In the genomic region with DNA sequence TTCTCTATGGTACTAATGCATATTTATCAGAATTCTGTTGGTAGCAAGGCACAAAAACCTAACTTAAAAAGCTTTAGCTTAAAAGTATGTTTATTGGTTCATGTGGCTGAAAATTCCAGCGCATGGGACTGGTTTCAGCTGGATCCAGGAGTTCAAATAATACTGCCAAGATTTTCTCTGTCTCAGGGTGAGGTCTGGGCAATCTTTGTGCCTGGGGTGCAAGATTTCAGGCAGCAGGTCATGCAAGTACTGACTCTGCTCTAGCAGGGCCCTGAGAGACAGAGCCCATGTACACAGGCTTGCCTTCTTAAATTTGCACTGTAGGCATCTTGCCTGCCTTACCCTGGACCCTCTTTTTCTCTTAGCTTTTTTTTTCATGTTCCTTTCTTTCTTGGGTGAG, we compare ENCODE assay signal across 17 cellular contexts.
DNase-seq lines count a peak whose midpoint lies in the region; ATAC-seq and TF ChIP-seq lines count a peak whose summit lies in the region.
"Had no signal": no experiment of that assay in that cellular context is flagged by ENCODE, and none has a peak within 500 bp of the region (broad histone marks: within the 10 kb centered on the region; RNA-seq: fewer than 3 reads in every experiment).

No MANE protein-coding gene starts in this region.

- no peak overlapping the region for H3K27ac Mint-ChIP-seq in osteocyte (ENCODE audit: unreplicated experiment)
- H3K27ac Mint-ChIP-seq: CD4-positive, alpha-beta T cell; GM23338 had no signal

- peaks cover 40% of the 10 kb centered on the region for H3K4me1 Mint-ChIP-seq in osteocyte (ENCODE audit: unreplicated experiment)
- H3K4me1 Mint-ChIP-seq: GM23338 had no signal

- no peaks in the 10 kb centered on the region for H3K79me2 ChIP-seq in osteoblast (ENCODE audit: insufficient read depth, low read length)

- H3K9me3 Mint-ChIP-seq in osteocyte (ENCODE audit: unreplicated experiment) = peaks cover 6% of the 10 kb centered on the region

- 86 to 88% methylated on average over 1 of the region's 1 CpG for WGBS in sigmoid colon, 2 donors
- WGBS in right cardiac atrium = 89% methylated on average over 1 of the region's 1 CpG

- peaks cover 17% of the 10 kb centered on the region for H3K4me1 ChIP-seq in osteoblast (ENCODE audit: insufficient read depth, low read length)
- H3K4me1 ChIP-seq in sigmoid colon = peaks cover 0 to 33% (median 22%) of the 10 kb centered on the region in 4 donors
- H3K4me1 ChIP-seq in vagina = peaks cover 9% of the 10 kb centered on the region
- H3K4me1 ChIP-seq in right cardiac atrium (ENCODE audit: control insufficient read depth, insufficient read depth, low read length) = peaks cover 3% of the 10 kb centered on the region
- H3K4me1 ChIP-seq: A549, Caco-2 had no signal

- intact Hi-C loops in sigmoid colon (cut with DNase I) (no loop called here), vagina (cut with DNase I) (no loop called here), right cardiac atrium (cut with DNase I) (loop anchor here in 1 of 4 donors (10.0 kb wide), 1 partner anchor 63 kb away; no protein-coding TSS in a partner anchor)

- peak; percentile 61 for DNase-seq in fibroblast of the aortic adventitia (ENCODE audit: low read depth)
- no peak for DNase-seq in osteoblast (ENCODE audit: insufficient read length, low spot score, missing footprints)
- no peak for DNase-seq in sigmoid colon
- DNase-seq in vagina (ENCODE audit: extremely low spot score in 2 of 2) = no peak
- no peak for DNase-seq in osteocyte (ENCODE audit: extremely low spot score, unreplicated experiment)
- DNase-seq in EL = no peak
- DNase-seq in right cardiac atrium = no peak
- DNase-seq: AML-193; Caco-2; CD4-positive, alpha-beta T cell; GDM1; HCEC 1CT had no signal

- H3K4me3 ChIP-seq in fibroblast of the aortic adventitia (ENCODE audit: low read depth, low read length) (no peak overlapping the region), osteoblast (ENCODE audit: insufficient read depth, low read length) (no peak overlapping the region), sigmoid colon (no peak overlapping the region), vagina (no peak overlapping the region), right cardiac atrium (ENCODE audit: low read length) (no peak overlapping the region)
- H3K4me3 ChIP-seq: A549, GM23338 had no signal

- H2AFZ ChIP-seq in osteoblast (ENCODE audit: low read length) = peak overlapping the region; percentile 64
- H2AFZ ChIP-seq: GM23338 had no signal

- H4K20me1 ChIP-seq in osteoblast (ENCODE audit: insufficient read depth, low read length) = no peaks in the 10 kb centered on the region

- peaks cover 1% of the 10 kb centered on the region for H3K36me3 Mint-ChIP-seq in osteocyte (ENCODE audit: unreplicated experiment)

- no peaks in the 10 kb centered on the region for H3K36me3 ChIP-seq in osteoblast (ENCODE audit: insufficient read depth, low read length)
- H3K36me3 ChIP-seq in sigmoid colon = no peaks in the 10 kb centered on the region
- H3K36me3 ChIP-seq in vagina = no peaks in the 10 kb centered on the region

- no peaks in the 10 kb centered on the region for H3K27me3 Mint-ChIP-seq in osteocyte (ENCODE audit: unreplicated experiment)
- H3K27me3 Mint-ChIP-seq: CD4-positive, alpha-beta T cell had no signal

- no peak overlapping the region for H3K27ac ChIP-seq in osteoblast (ENCODE audit: low read depth, low read length)
- peak overlapping the region in 3 of 4 donors; percentile 65 to 76 (median 69) for H3K27ac ChIP-seq in sigmoid colon
- peak overlapping the region; percentile 10 for H3K27ac ChIP-seq in vagina
- H3K27ac ChIP-seq in right cardiac atrium (ENCODE audit: low read length) = no peak overlapping the region
- H3K27ac ChIP-seq: 22Rv1, A549, C4-2B, HL-60 had no signal

- H3K4me3 Mint-ChIP-seq in osteocyte (ENCODE audit: unreplicated experiment) = no peak overlapping the region
- H3K4me3 Mint-ChIP-seq: CD4-positive, alpha-beta T cell; GM23338 had no signal

- no peak for TF ChIP-seq CTCF in fibroblast of the aortic adventitia (IDR thresholded peaks at IDR 0.05; ENCODE audit: insufficient read depth, low read length)
- no peak for TF ChIP-seq CTCF in osteoblast (IDR thresholded peaks at IDR 0.05; ENCODE audit: extremely low read depth, low read depth, low read length)
- TF ChIP-seq CTCF in sigmoid colon (IDR thresholded peaks at IDR 0.05) = no peak
- no peak for TF ChIP-seq CTCF in vagina (IDR thresholded peaks at IDR 0.05)
- TF ChIP-seq CTCF in osteocyte (IDR thresholded peaks at IDR 0.05) = no peak

- H3K9me3 ChIP-seq in osteoblast (ENCODE audit: low read depth, low read length) (no peaks in the 10 kb centered on the region), sigmoid colon (peaks cover 0 to 2% (median 0%) of the 10 kb centered on the region in 4 donors), vagina (no peaks in the 10 kb centered on the region), right cardiac atrium (ENCODE audit: control insufficient read depth, low read length) (no peaks in the 10 kb centered on the region)
- H3K9me3 ChIP-seq: Caco-2 had no signal

- H3K4me2 ChIP-seq in osteoblast (ENCODE audit: insufficient read depth, low read length) = no peak overlapping the region
- H3K4me2 ChIP-seq: A549, GM23338 had no signal

- TF ChIP-seq EP300 in sigmoid colon (IDR thresholded peaks at IDR 0.05) = no peak

- no peak for ATAC-seq in right cardiac atrium

- no peaks in the 10 kb centered on the region for H3K27me3 ChIP-seq in osteoblast (ENCODE audit: insufficient read depth, low read length)
- H3K27me3 ChIP-seq in sigmoid colon = no peaks in the 10 kb centered on the region
- H3K27me3 ChIP-seq in vagina = no peaks in the 10 kb centered on the region
- H3K27me3 ChIP-seq in right cardiac atrium (ENCODE audit: control insufficient read depth, insufficient read depth) = no peaks in the 10 kb centered on the region

- TF ChIP-seq POLR2A in sigmoid colon (IDR thresholded peaks at IDR 0.05) = no peak
- no peak for TF ChIP-seq POLR2A in vagina (IDR thresholded peaks at IDR 0.05)

Comparison
In these comparisons a context has a peak if more than half of its experiments do, and no peak if none do; other contexts are left out.
1. H3K27ac ChIP-seq: peak in sigmoid colon (3 of 4) and vagina (single experiment); none in osteoblast (single experiment) and right cardiac atrium (single experiment).